ENCODE assay signal across 11 cellular contexts in genomic region chr11:124718801-124719200, GRCh38. TPM values are rescaled to one million over a fixed set of nuclear protein-coding genes. Genes with fewer than 3 reads are reported as not detected.
A peak's percentile ranks its signal among the peaks of the same experiment; 100 is the strongest.
DNase-seq lines count a peak whose midpoint lies in the region; ATAC-seq and TF ChIP-seq lines count a peak whose summit lies in the region.
"Had no signal": no experiment of that assay in that cellular context is flagged by ENCODE, and none has a peak within 500 bp of the region (broad histone marks: within the 10 kb centered on the region; RNA-seq: fewer than 3 reads in every experiment).

No MANE protein-coding gene starts in this region.

- H3K27me3 Mint-ChIP-seq in MCF 10A (ENCODE audit: insufficient read depth, unreplicated experiment) (peaks cover 31% of the 10 kb centered on the region), glutamatergic neuron (ENCODE audit: unreplicated experiment) (peaks cover 14% of the 10 kb centered on the region), type B pancreatic cell (peaks cover 92% of the 10 kb centered on the region), endothelial cell (ENCODE audit: unreplicated experiment) (peaks cover 17% of the 10 kb centered on the region)

- no peak overlapping the region for H3K27ac ChIP-seq in breast epithelium

- intact Hi-C loops in MCF 10A (cut with micrococcal nuclease), result no loop called here
- intact Hi-C loops in breast epithelium (cut with DNase I; ENCODE audit: low total_unique reads), result no loop called here

- POLR2A ChIA-PET in MCF 10A (lab: Yijun Ruan, JAX), result interaction anchor here (1.5 kb wide), 1 partner anchor 48 kb away, joined by 4 read pairs; no protein-coding TSS in a partner anchor

- H3K4me3 Mint-ChIP-seq in MCF 10A (ENCODE audit: unreplicated experiment), result peak overlapping the region; percentile 72
- peak overlapping the region; percentile 84 for H3K4me3 Mint-ChIP-seq in glutamatergic neuron (ENCODE audit: unreplicated experiment)
- H3K4me3 Mint-ChIP-seq in type B pancreatic cell, result peak overlapping the region; percentile 83
- H3K4me3 Mint-ChIP-seq in endothelial cell (ENCODE audit: unreplicated experiment), result no peak overlapping the region

- peaks cover 0 to 35% of the 10 kb centered on the region in 2 donors for H3K27me3 ChIP-seq in breast epithelium

- peaks cover 8% of the 10 kb centered on the region for H3K4me1 Mint-ChIP-seq in MCF 10A (ENCODE audit: insufficient read depth, unreplicated experiment)
- peaks cover 35% of the 10 kb centered on the region for H3K4me1 Mint-ChIP-seq in glutamatergic neuron (ENCODE audit: low read depth, unreplicated experiment)
- H3K4me1 Mint-ChIP-seq in type B pancreatic cell (ENCODE audit: unreplicated experiment), result peaks cover 17% of the 10 kb centered on the region
- H3K4me1 Mint-ChIP-seq in endothelial cell (ENCODE audit: unreplicated experiment), result peaks cover 28% of the 10 kb centered on the region

- no peak for DNase-seq in MCF 10A (ENCODE audit: unreplicated experiment)
- no peak for DNase-seq in breast epithelium (ENCODE audit: low spot score in 2 of 2)
- no peak for DNase-seq in glutamatergic neuron
- DNase-seq in type B pancreatic cell (ENCODE audit: extremely low spot score, unreplicated experiment), result no peak
- no peak for DNase-seq in endothelial cell (ENCODE audit: low spot score)
- DNase-seq: DMS 273 treated with DMSO at 0.1 percent for 48 hours, NCI-H2171 had no signal

- no peak overlapping the region for H3K4me3 ChIP-seq in breast epithelium

- TF ChIP-seq POLR2A in breast epithelium (IDR thresholded peaks at IDR 0.05), result no peak

- H3K27ac Mint-ChIP-seq in MCF 10A (ENCODE audit: low read depth, unreplicated experiment) (no peak overlapping the region), glutamatergic neuron (ENCODE audit: unreplicated experiment) (peak overlapping the region; percentile 6), type B pancreatic cell (no peak overlapping the region), endothelial cell (ENCODE audit: unreplicated experiment) (no peak overlapping the region)

- H3K36me3 Mint-ChIP-seq in MCF 10A (ENCODE audit: insufficient read depth, unreplicated experiment), result no peaks in the 10 kb centered on the region
- H3K36me3 Mint-ChIP-seq in glutamatergic neuron (ENCODE audit: unreplicated experiment), result peaks cover 4% of the 10 kb centered on the region
- no peaks in the 10 kb centered on the region for H3K36me3 Mint-ChIP-seq in type B pancreatic cell
- H3K36me3 Mint-ChIP-seq in endothelial cell (ENCODE audit: low read depth, unreplicated experiment), result no peaks in the 10 kb centered on the region

- no peaks in the 10 kb centered on the region for H3K9me3 Mint-ChIP-seq in MCF 10A (ENCODE audit: unreplicated experiment)
- peaks cover 8% of the 10 kb centered on the region for H3K9me3 Mint-ChIP-seq in glutamatergic neuron (ENCODE audit: unreplicated experiment)
- H3K9me3 Mint-ChIP-seq in type B pancreatic cell, result no peaks in the 10 kb centered on the region
- H3K9me3 Mint-ChIP-seq in endothelial cell (ENCODE audit: unreplicated experiment), result no peaks in the 10 kb centered on the region

- no peaks in the 10 kb centered on the region for H3K36me3 ChIP-seq in breast epithelium
- H3K36me3 ChIP-seq: left lung, upper lobe of left lung had no signal

- CTCF ChIA-PET in MCF 10A (lab: Yijun Ruan, JAX), result interaction anchor here (0.7 to 1.2 kb wide), 3 partner anchors 21 to 42 kb away, joined by 3 to 4 read pairs (median 3); no protein-coding TSS in a partner anchor

- no peaks in the 10 kb centered on the region for H3K4me1 ChIP-seq in breast epithelium

- BruUV-seq in MCF 10A (replicated peaks; lab: Mats Ljungman, UMichigan), result no TSS peak

- H3K9me3 ChIP-seq in breast epithelium, result no peaks in the 10 kb centered on the region
- H3K9me3 ChIP-seq: left lung, upper lobe of left lung had no signal

- ATAC-seq in HG03565 (IDR thresholded peaks at IDR 0.05; ENCODE audit: unreplicated experiment), result no peak

- TF ChIP-seq CTCF in MCF 10A (IDR thresholded peaks at IDR 0.05; ENCODE audit: unreplicated experiment) (no peak), breast epithelium (IDR thresholded peaks at IDR 0.05) (no peak), glutamatergic neuron (IDR thresholded peaks at IDR 0.05; ENCODE audit: partially characterized antibody, unreplicated experiment) (no peak), type B pancreatic cell (conservative IDR thresholded peaks at IDR 0.05) (no peak), endothelial cell (IDR thresholded peaks at IDR 0.05; ENCODE audit: unreplicated experiment) (no peak)

RNA-seq across cellular contexts. Expression of gene NRGN, which starts 20.9 kb away (rescaled TPM):
- 1.4 TPM in 1 of 2 replicates, not detected in the other for total RNA-seq in MCF 10A (2022)
- total RNA-seq in breast epithelium, result under 1 TPM; 0.33 to 0.48 (median 0.44) TPM
- total RNA-seq in glutamatergic neuron (ENCODE audit: unreplicated experiment), result 28.9 TPM
- 3.6 and 17.3 TPM in 2 replicates for total RNA-seq in type B pancreatic cell (ENCODE audit: low replicate concordance)
- 17.0 TPM for total RNA-seq in endothelial cell (ENCODE audit: unreplicated experiment)

RNA-seq across cellular contexts. Expression of gene VSIG2, which starts 33.3 kb away (rescaled TPM):
- not detected in 2 replicates for total RNA-seq in MCF 10A (2022)
- 10 to 100 TPM in 1 of 3 donors, 1 to 10 TPM in 1, not detected in 1; 8.8 to 20.5 TPM for total RNA-seq in breast epithelium
- total RNA-seq in glutamatergic neuron (ENCODE audit: unreplicated experiment), result not detected
- 8.7 and 14.8 TPM in 2 replicates for total RNA-seq in type B pancreatic cell (ENCODE audit: low replicate concordance)
- 8.6 TPM for total RNA-seq in endothelial cell (ENCODE audit: unreplicated experiment)
- total RNA-seq: OCI-LY7 had no signal

RNA-seq across cellular contexts. Expression of gene ESAM, which starts 43.3 kb away (rescaled TPM):
- 0.19 and 0.93 TPM in 2 replicates for total RNA-seq in MCF 10A (2022)
- 10 to 100 TPM; 11.6 to 38.7 (median 19.8) TPM for total RNA-seq in breast epithelium
- 0.54 TPM for total RNA-seq in glutamatergic neuron (ENCODE audit: unreplicated experiment)
- total RNA-seq in type B pancreatic cell (ENCODE audit: low replicate concordance), result 3.6 and 3.7 TPM in 2 replicates
- total RNA-seq in endothelial cell (ENCODE audit: unreplicated experiment), result 490 TPM

RNA-seq across cellular contexts. Expression of gene SPA17, which starts 45.1 kb away (rescaled TPM):
- total RNA-seq in MCF 10A (2022) (12.0 and 18.1 TPM in 2 replicates), breast epithelium (10 to 100 TPM in 1 of 3 donors, 1 to 10 TPM in 2; 2.9 to 15.2 (median 9.8) TPM), glutamatergic neuron (ENCODE audit: unreplicated experiment) (4.6 TPM), type B pancreatic cell (ENCODE audit: low replicate concordance) (7.2 and 13.4 TPM in 2 replicates), endothelial cell (ENCODE audit: unreplicated experiment) (4.3 TPM)

RNA-seq across cellular contexts. Expression of gene SIAE, which starts 45.3 kb away (rescaled TPM):
- total RNA-seq in MCF 10A (2022) (20.7 and 21.7 TPM in 2 replicates), breast epithelium (10 to 100 TPM; 12.5 to 17.0 (median 14.9) TPM), glutamatergic neuron (ENCODE audit: unreplicated experiment) (4.5 TPM), type B pancreatic cell (ENCODE audit: low replicate concordance) (28.8 and 33.9 TPM in 2 replicates), endothelial cell (ENCODE audit: unreplicated experiment) (11.4 TPM)

Comparison
In these comparisons a context has a peak if more than half of its experiments do, and no peak if none do; other contexts are left out.
1. RNA of gene ESAM, which starts 43.3 kb away (total RNA-seq): 490 TPM in endothelial cell (single experiment); 11.6 to 38.7 TPM in breast epithelium, 3.6 to 3.7 TPM in type B pancreatic cell, 0.54 TPM in glutamatergic neuron (single experiment) and 0.19 to 0.93 TPM in MCF 10A; every median in the first group is over 10 times any median in the second.